ENCODE assay signal across 28 cellular contexts in genomic region chr10:112083526-112083925, GRCh38.
DNase-seq lines count a peak whose midpoint lies in the region; ATAC-seq, FAIRE-seq and TF ChIP-seq lines count a peak whose summit lies in the region.
"Had no signal": no experiment of that assay in that cellular context is flagged by ENCODE, and none has a peak within 500 bp of the region (broad histone marks: within the 10 kb centered on the region; RNA-seq: fewer than 3 reads in every experiment).

No MANE protein-coding gene starts in this region.

- peaks cover 25% of the 10 kb centered on the region for H3K27me3 Mint-ChIP-seq in mesothelial cell of epicardium (ENCODE audit: low read depth)
- H3K27me3 Mint-ChIP-seq in activated CD8-positive, alpha-beta T cell treated with anti-CD3 and anti-CD28 coated beads, Interleukin-2, amount 10 ng/mL, durations not matched to agents 7 days and 5 days (ENCODE audit: low read depth) = no peaks in the 10 kb centered on the region

- CTCF ChIA-PET in HepG2 (lab: Yijun Ruan, JAX; ENCODE audit: low intra/inter-chr PET ratio, low total read pairs) = no interaction called here
- CTCF ChIA-PET in activated CD8-positive, alpha-beta T cell treated with anti-CD3 and anti-CD28 coated beads, Interleukin-2, amount 10 ng/mL, durations not matched to agents 7 days and 5 days (lab: Charles Lee) = no interaction called here

- no peak overlapping the region for H3K27ac ChIP-seq in liver (ENCODE audit: low read depth in 1 of 2, low read length in 2 of 2)
- no peak overlapping the region for H3K27ac ChIP-seq in HepG2 (ENCODE audit: extremely low read length, insufficient read depth, low read length)
- peak overlapping the region; percentile 50 for H3K27ac ChIP-seq in subcutaneous abdominal adipose tissue (ENCODE audit: low read depth, low read length)
- H3K27ac ChIP-seq: A549; BLaER1 treated with 17β-estradiol and CSF1 and Interleukin-3, amounts not matched to agents 10 nM and 100 nM; GM23248 had no signal

- ATAC-seq in HepG2 (no peak), HG03571 (IDR thresholded peaks at IDR 0.05; ENCODE audit: unreplicated experiment) (no peak)
- ATAC-seq in activated CD8-positive, alpha-beta T cell treated with anti-CD3 and anti-CD28 coated beads, Interleukin-2, amount 10 ng/mL, durations not matched to agents 7 days and 5 days = no peak
- ATAC-seq: A549 had no signal

- H3K4me1 ChIP-seq in liver (ENCODE audit: control insufficient read depth in 4 of 4, insufficient read depth in 4 of 4, low read length in 3 of 4) (peaks cover 0 to 3% (median under 1%) of the 10 kb centered on the region in 4 donors), HepG2 (ENCODE audit: insufficient read depth, low read length) (no peaks in the 10 kb centered on the region), subcutaneous abdominal adipose tissue (ENCODE audit: control insufficient read depth in 5 of 5, insufficient read depth in 5 of 5, low read length in 5 of 5) (peaks cover 0 to 24% (median 16%) of the 10 kb centered on the region in 5 donors)
- H3K4me1 ChIP-seq: A549 had no signal

- POLR2A ChIA-PET in HepG2 (lab: Yijun Ruan, JAX) = no interaction called here
- POLR2A ChIA-PET in activated CD8-positive, alpha-beta T cell treated with anti-CD3 and anti-CD28 coated beads, Interleukin-2, amount 10 ng/mL, durations not matched to agents 7 days and 5 days (lab: Charles Lee) = no interaction called here

- no peak overlapping the region for H3K4me3 ChIP-seq in liver (ENCODE audit: low read depth in 1 of 3, low read length in 3 of 3)
- H3K4me3 ChIP-seq in HepG2 (replicated peaks in 1 of 3; ENCODE audit: insufficient read depth in 1 of 3, low read depth in 2 of 3, low read length in 3 of 3) = no peak overlapping the region
- H3K4me3 ChIP-seq in subcutaneous abdominal adipose tissue (ENCODE audit: low read depth in 1 of 5, low read length in 5 of 5) = no peak overlapping the region
- H3K4me3 ChIP-seq: A549; BLaER1 treated with 17β-estradiol and CSF1 and Interleukin-3, amounts not matched to agents 10 nM and 100 nM; GM23248 had no signal

- intact Hi-C loops in HepG2 (cut with micrococcal nuclease; ENCODE audit: unreplicated experiment) = no loop called here

- FAIRE-seq in HepG2 (lab: Jason Lieb, UNC) = no peak
- FAIRE-seq: A549, D721Med, GM12891, GM19239, H1 had no signal

- WGBS in liver = 66% methylated on average over 4 of the region's 4 CpGs
- 45% methylated on average over 4 of the region's 4 CpGs for WGBS in HepG2 (ENCODE audit: low lambda C conversion rate)

- H3K27ac Mint-ChIP-seq in mesothelial cell of epicardium = peak overlapping the region; percentile 62
- H3K27ac Mint-ChIP-seq in activated CD8-positive, alpha-beta T cell treated with anti-CD3 and anti-CD28 coated beads, Interleukin-2, amount 10 ng/mL, durations not matched to agents 7 days and 5 days = no peak overlapping the region
- H3K27ac Mint-ChIP-seq: CD14-positive monocyte; CD4-positive, alpha-beta T cell; CD8-positive, alpha-beta memory T cell had no signal

- TF ChIP-seq POLR2A in HepG2 (IDR thresholded peaks at IDR 0.05; ENCODE audit: insufficient read depth in 1 of 2, low read depth in 2 of 2, low read length in 2 of 2) = no peak

- H3K36me3 Mint-ChIP-seq in mesothelial cell of epicardium = no peaks in the 10 kb centered on the region
- no peaks in the 10 kb centered on the region for H3K36me3 Mint-ChIP-seq in activated CD8-positive, alpha-beta T cell treated with anti-CD3 and anti-CD28 coated beads, Interleukin-2, amount 10 ng/mL, durations not matched to agents 7 days and 5 days (ENCODE audit: low read depth)
- H3K36me3 Mint-ChIP-seq: CD14-positive monocyte; CD8-positive, alpha-beta memory T cell had no signal

- no peak overlapping the region for H2AFZ ChIP-seq in HepG2 (ENCODE audit: low read length)
- H2AFZ ChIP-seq: GM23248 had no signal

- no peak for TF ChIP-seq RAD21 in liver (IDR thresholded peaks at IDR 0.05)
- TF ChIP-seq RAD21 in HepG2 (CRISPR knock-in tag; IDR thresholded peaks at IDR 0.05) = no peak

- no peaks in the 10 kb centered on the region for H3K27me3 ChIP-seq in liver (ENCODE audit: control insufficient read depth in 4 of 4, insufficient read depth in 4 of 4, low read length in 3 of 4)
- no peaks in the 10 kb centered on the region for H3K27me3 ChIP-seq in HepG2 (ENCODE audit: control insufficient read depth in 1 of 2, insufficient read depth in 2 of 2, low read length in 2 of 2)
- H3K27me3 ChIP-seq in subcutaneous abdominal adipose tissue (ENCODE audit: control insufficient read depth in 5 of 5, insufficient read depth in 4 of 5, low read length in 5 of 5) = no peaks in the 10 kb centered on the region
- H3K27me3 ChIP-seq: BE2C; BLaER1 treated with 17β-estradiol and CSF1 and Interleukin-3, amounts not matched to agents 10 nM and 100 nM had no signal

- no peak overlapping the region for H3K4me2 ChIP-seq in HepG2 (ENCODE audit: low read depth, low read length)
- H3K4me2 ChIP-seq: A549; BLaER1 treated with 17β-estradiol and CSF1 and Interleukin-3, amounts not matched to agents 10 nM and 100 nM had no signal

- no TSS peak for BruUV-seq in HepG2 (replicated peaks; lab: Mats Ljungman, UMichigan)

- H3K4me1 Mint-ChIP-seq in mesothelial cell of epicardium = peaks cover 20% of the 10 kb centered on the region
- H3K4me1 Mint-ChIP-seq in activated CD8-positive, alpha-beta T cell treated with anti-CD3 and anti-CD28 coated beads, Interleukin-2, amount 10 ng/mL, durations not matched to agents 7 days and 5 days (ENCODE audit: low read depth) = no peaks in the 10 kb centered on the region
- H3K4me1 Mint-ChIP-seq: CD14-positive monocyte; CD8-positive, alpha-beta memory T cell had no signal

- no peaks in the 10 kb centered on the region for H3K79me2 ChIP-seq in HepG2 (ENCODE audit: insufficient read depth, low read length)

- in situ Hi-C loops in HepG2 (cut with HindIII; ENCODE audit: extremely low pct_ligation_motif_present, low pct_unique_long_range_greater_than_20kb) = no loop called here

- H4K20me1 ChIP-seq in HepG2 (ENCODE audit: insufficient read depth, low read length) = no peaks in the 10 kb centered on the region
- H4K20me1 ChIP-seq: BLaER1 treated with 17β-estradiol and CSF1 and Interleukin-3, amounts not matched to agents 10 nM and 100 nM had no signal

- H3K9me3 ChIP-seq in liver (ENCODE audit: control insufficient read depth in 4 of 4, low read length in 3 of 4) (no peaks in the 10 kb centered on the region), HepG2 (ENCODE audit: low read length) (no peaks in the 10 kb centered on the region), subcutaneous abdominal adipose tissue (ENCODE audit: control insufficient read depth in 5 of 5, low read length in 5 of 5) (no peaks in the 10 kb centered on the region)
- H3K9me3 ChIP-seq: A549; BE2C; BLaER1 treated with 17β-estradiol and CSF1 and Interleukin-3, amounts not matched to agents 10 nM and 100 nM had no signal

- H3K9me3 Mint-ChIP-seq in mesothelial cell of epicardium = no peaks in the 10 kb centered on the region
- H3K9me3 Mint-ChIP-seq in activated CD8-positive, alpha-beta T cell treated with anti-CD3 and anti-CD28 coated beads, Interleukin-2, amount 10 ng/mL, durations not matched to agents 7 days and 5 days (ENCODE audit: insufficient read depth) = no peaks in the 10 kb centered on the region
- H3K9me3 Mint-ChIP-seq: CD4-positive, alpha-beta T cell had no signal

- H3K36me3 ChIP-seq in liver (ENCODE audit: control insufficient read depth in 4 of 4, insufficient read depth in 3 of 4, low read depth in 1 of 4, low read length in 3 of 4) = no peaks in the 10 kb centered on the region
- no peaks in the 10 kb centered on the region for H3K36me3 ChIP-seq in HepG2 (replicated peaks in 1 of 2; ENCODE audit: control insufficient read depth in 1 of 2, insufficient read depth in 2 of 2, low read length in 2 of 2)
- H3K36me3 ChIP-seq in subcutaneous abdominal adipose tissue (ENCODE audit: control insufficient read depth in 5 of 5, insufficient read depth in 5 of 5, low read length in 5 of 5) = peaks cover 0 to 34% (median 11%) of the 10 kb centered on the region in 5 donors
- H3K36me3 ChIP-seq: BE2C; BLaER1 treated with 17β-estradiol and CSF1 and Interleukin-3, amounts not matched to agents 10 nM and 100 nM had no signal

- no peak overlapping the region for H3K4me3 Mint-ChIP-seq in mesothelial cell of epicardium
- H3K4me3 Mint-ChIP-seq in activated CD8-positive, alpha-beta T cell treated with anti-CD3 and anti-CD28 coated beads, Interleukin-2, amount 10 ng/mL, durations not matched to agents 7 days and 5 days = no peak overlapping the region
- H3K4me3 Mint-ChIP-seq: CD14-positive monocyte; CD4-positive, alpha-beta T cell; CD8-positive, alpha-beta memory T cell had no signal

- no peak for TF ChIP-seq EP300 in HepG2 (IDR thresholded peaks at IDR 0.05; ENCODE audit: low read depth in 2 of 2, low read length in 2 of 2)
- no peak for TF ChIP-seq EP300 in HepG2 (CRISPR knock-in tag; IDR thresholded peaks at IDR 0.05; ENCODE audit: borderline replicate concordance)

- no peak overlapping the region for H3K9ac ChIP-seq in liver (ENCODE audit: low read depth in 1 of 2, low read length in 2 of 2)
- no peak overlapping the region for H3K9ac ChIP-seq in HepG2 (ENCODE audit: insufficient read depth, low read depth, low read length)
- H3K9ac ChIP-seq in subcutaneous abdominal adipose tissue (ENCODE audit: low read length in 5 of 5) = no peak overlapping the region
- H3K9ac ChIP-seq: BLaER1 treated with 17β-estradiol and CSF1 and Interleukin-3, amounts not matched to agents 10 nM and 100 nM; GM23248 had no signal

- no peak for DNase-seq in HepG2 (ENCODE audit: low spot score)
- peak; percentile 21 for DNase-seq in left kidney (ENCODE audit: low read depth, low spot score)
- no peak for DNase-seq in mesothelial cell of epicardium (ENCODE audit: low spot score in 2 of 2, unreplicated experiment in 2 of 2)
- DNase-seq in activated CD8-positive, alpha-beta T cell treated with anti-CD3 and anti-CD28 coated beads, Interleukin-2, amount 10 ng/mL, durations not matched to agents 7 days and 5 days = no peak
- DNase-seq in activated CD4-positive, CD25-positive, alpha-beta regulatory T cell treated with anti-CD3 and anti-CD28 coated beads, Interleukin-2, amount 50 U/mL, for 72 hours = no peak
- DNase-seq: 8988T; ACHN; AML-193; BE2C; CD4-positive, alpha-beta T cell; CD8-positive, alpha-beta memory T cell; DMS 273 treated with DMSO at 0.1 percent for 48 hours; DMS79; EL; GDM1; GM23248; H7; HCEC 1CT had no signal

- TF ChIP-seq CTCF in liver (IDR thresholded peaks at IDR 0.05; ENCODE audit: low read depth, low read length, missing input control) = no peak
- TF ChIP-seq CTCF in HepG2 (CRISPR knock-in tag; IDR thresholded peaks at IDR 0.05) = no peak
- no peak for TF ChIP-seq CTCF in mesothelial cell of epicardium (IDR thresholded peaks at IDR 0.05; ENCODE audit: unreplicated experiment)

TF ChIP-seq in liver, 16 proteins besides CTCF, POLR2A, EP300 and RAD21 (continues in another document):
- TF ChIP-seq TAF1 (conservative IDR thresholded peaks at IDR 0.05) = no peak
- peak in 1 of 2 donors; percentile 8 for TF ChIP-seq RXRA (IDR thresholded peaks at IDR 0.05)
- TF ChIP-seq SP1 (IDR thresholded peaks at IDR 0.05) = peak; percentile 30
- TF ChIP-seq HNF4A (conservative IDR thresholded peaks at IDR 0.05) = peak in 1 of 2 donors; percentile 78

TF ChIP-seq in HepG2, 621 proteins besides CTCF, POLR2A, EP300 and RAD21 (continues in another document):
- TF ChIP-seq SNAPC5 (CRISPR knock-in tag; IDR thresholded peaks at IDR 0.05; ENCODE audit: borderline replicate concordance) = no peak
- no peak for TF ChIP-seq HIVEP1 (CRISPR knock-in tag; IDR thresholded peaks at IDR 0.05)
